Comparison of ENCODE assay signal across 16 cellular contexts in the genomic region with DNA sequence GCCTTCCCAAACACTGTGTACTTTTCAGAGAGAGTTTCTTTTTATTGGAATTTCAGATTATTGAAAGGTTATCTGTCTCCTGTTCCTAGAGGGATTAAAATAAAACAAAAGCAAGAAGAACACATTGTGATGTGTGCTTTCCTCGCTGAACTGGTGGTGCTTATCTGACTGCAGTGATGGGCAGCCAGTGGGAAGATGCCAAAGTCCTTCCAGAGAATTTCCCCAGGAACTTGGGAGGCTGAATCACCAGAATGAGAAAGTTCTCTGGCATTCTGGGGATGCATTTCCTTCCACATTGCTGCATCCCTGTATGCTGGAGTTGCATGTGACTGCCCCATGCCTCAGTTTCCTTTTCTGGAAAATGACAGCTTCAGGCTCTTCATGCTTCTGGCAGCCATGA. TPM values are rescaled to one million over a fixed set of nuclear protein-coding genes. Genes with fewer than 3 reads are reported as not detected.
DNase-seq lines count a peak whose midpoint lies in the region; ATAC-seq and TF ChIP-seq lines count a peak whose summit lies in the region.
"Had no signal": no experiment of that assay in that cellular context is flagged by ENCODE, and none has a peak within 500 bp of the region (broad histone marks: within the 10 kb centered on the region; RNA-seq: fewer than 3 reads in every experiment).

No MANE protein-coding gene starts in this region.

- intact Hi-C loops in right cardiac atrium (cut with DNase I), result no loop called here

- POLR2A ChIA-PET in AG04449 (lab: Yijun Ruan, JAX), result no interaction called here

- CTCF ChIA-PET in AG04449 (lab: Yijun Ruan, JAX), result interaction anchor here (0.9 to 11.5 kb wide), 19 partner anchors 9 to 737 kb away, joined by 3 to 136 read pairs (median 8); a partner anchor contains a TSS

- H3K9me3 ChIP-seq in adipocyte (ENCODE audit: control insufficient read depth, low read length) (no peaks in the 10 kb centered on the region), right cardiac atrium (ENCODE audit: control insufficient read depth, low read length) (no peaks in the 10 kb centered on the region)
- H3K9me3 ChIP-seq: esophagus muscularis mucosa had no signal

- H3K36me3 ChIP-seq in adipocyte (ENCODE audit: control insufficient read depth, insufficient read depth, low read length, severe bottlenecking), result no peaks in the 10 kb centered on the region
- H3K36me3 ChIP-seq: esophagus muscularis mucosa had no signal

- TF ChIP-seq CTCF in AG04449 (IDR thresholded peaks at IDR 0.05; ENCODE audit: insufficient read depth, low read length, missing control alignments) (no peak), foreskin fibroblast (IDR thresholded peaks at IDR 0.05; ENCODE audit: low read depth, low read length) (no peak)

- H3K4me3 ChIP-seq in AG04449 (ENCODE audit: low read depth, low read length), result no peak overlapping the region
- no peak overlapping the region for H3K4me3 ChIP-seq in adipocyte (ENCODE audit: low read length)
- no peak overlapping the region for H3K4me3 ChIP-seq in foreskin fibroblast (ENCODE audit: low read depth in 1 of 2, low read length in 2 of 2)
- no peak overlapping the region for H3K4me3 ChIP-seq in right cardiac atrium (ENCODE audit: low read length)
- H3K4me3 ChIP-seq: esophagus muscularis mucosa had no signal

- H3K27ac ChIP-seq in right cardiac atrium (ENCODE audit: low read length), result no peak overlapping the region
- H3K27ac ChIP-seq: esophagus muscularis mucosa had no signal

- ATAC-seq in right cardiac atrium (no peak), GM21528 (IDR thresholded peaks at IDR 0.05; ENCODE audit: low FRiP score, unreplicated experiment) (no peak)

- no peak overlapping the region for H3K9ac ChIP-seq in adipocyte (ENCODE audit: low read length)

- H3K27me3 ChIP-seq in adipocyte (replicated peaks; ENCODE audit: control insufficient read depth, insufficient read depth, low read length) (peaks cover 15% of the 10 kb centered on the region), right cardiac atrium (ENCODE audit: control insufficient read depth, insufficient read depth) (no peaks in the 10 kb centered on the region)

- peak; percentile 17 for DNase-seq in AG04449 (ENCODE audit: low read depth, low spot score)
- DNase-seq in HT1080 (ENCODE audit: low read depth), result peak; percentile 48
- peak; percentile 6 for DNase-seq in adipocyte (ENCODE audit: low read depth)
- DNase-seq in foreskin fibroblast, result peak; percentile 41 to 75
- DNase-seq in iPS-NIHi7 (ENCODE audit: extremely low spot score), result no peak
- DNase-seq in right cardiac atrium, result no peak
- DNase-seq in COLO668 (lab: John Stamatoyannopoulos, UW; ENCODE audit: unreplicated experiment), result no peak
- DNase-seq: activated CD4-positive, CD25-positive, alpha-beta regulatory T cell treated with anti-CD3 and anti-CD28 coated beads, Interleukin-2, amount 50 U/mL, for 72 hours; hypothalamus; KBM-7; NCI-H1105; NCI-H2171; NK-92 treated with Interleukin-12 subunit alpha and Interleukin-12 subunit beta, amount 100 ng/mL, for 24 hours; stimulated activated CD4-positive, alpha-beta T cell treated with anti-CD3 and anti-CD28 coated beads, Interleukin-4, amount 100 ng/mL, for 1 hour had no signal

- no peaks in the 10 kb centered on the region for H3K4me1 ChIP-seq in adipocyte (ENCODE audit: control insufficient read depth, insufficient read depth, low read length)
- H3K4me1 ChIP-seq in right cardiac atrium (ENCODE audit: control insufficient read depth, insufficient read depth, low read length), result no peaks in the 10 kb centered on the region

- 25% methylated on average over 1 of the region's 1 CpG for WGBS in right cardiac atrium

RNA-seq across cellular contexts. Expression of a gene that starts 53.9 kb away (rescaled TPM):
- 40.6 and 42.2 TPM in 2 replicates for total RNA-seq in HT1080 (2014; rRNA removed; shearing (Covaris generic))
- polyA plus RNA-seq in HT1080 (2015; cell fraction: cytosol; rRNA removed), result 25.7 and 27.3 TPM in 2 replicates
- 10.4 and 11.7 TPM in 2 replicates for polyA plus RNA-seq in HT1080 (2015; cell fraction: nucleus; rRNA removed)
- total RNA-seq in right cardiac atrium, result 10 to 100 TPM; 19.3 to 36.8 (median 32.6) TPM
- 25.3 TPM for polyA plus RNA-seq in right cardiac atrium

Comparison
In these comparisons a context has a peak if more than half of its experiments do, and no peak if none do; other contexts are left out.
1. DNase-seq: peak in AG04449 (single experiment), HT1080 (single experiment), adipocyte (single experiment) and foreskin fibroblast (2 of 2); none in iPS-NIHi7 (single experiment), right cardiac atrium (0 of 3) and COLO668 (single experiment).